Comparison of ENCODE assay signal across 22 cellular contexts in the genomic region with DNA sequence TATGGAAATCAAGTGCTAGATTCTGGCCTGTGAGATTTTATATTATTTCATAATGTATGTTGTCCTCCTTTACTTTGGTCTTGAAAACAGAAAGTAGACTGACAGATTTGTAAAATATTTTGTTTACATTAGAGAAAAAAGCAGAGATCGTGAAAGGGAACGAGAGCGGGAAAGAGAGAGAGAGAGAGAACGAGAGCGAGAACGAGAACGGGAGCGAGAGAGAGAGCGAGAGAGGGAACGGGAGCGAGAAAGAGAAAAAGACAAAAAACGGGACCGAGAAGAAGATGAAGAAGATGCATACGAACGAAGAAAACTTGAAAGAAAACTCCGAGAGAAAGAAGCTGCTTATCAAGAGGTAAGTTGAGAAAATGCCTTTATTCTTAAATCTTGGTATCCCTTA.
"Had no signal": no experiment of that assay in that cellular context is flagged by ENCODE, and none has a peak within 500 bp of the region (broad histone marks: within the 10 kb centered on the region; RNA-seq: fewer than 3 reads in every experiment).

No MANE protein-coding gene starts in this region.

- H3K27me3 ChIP-seq: esophagus muscularis mucosa, gastrocnemius medialis, heart right ventricle, neutrophil, spleen had no signal

- H3K4me3 Mint-ChIP-seq: dendritic cell treated with granulocyte-macrophage colony-stimulating factor and Interleukin-4, amounts not matched to agents 40 ng/mL and 50 ng/mL, for 4 days; effector memory CD8-positive, alpha-beta T cell; naive B cell; nephron had no signal

- H3K4me3 ChIP-seq: esophagus muscularis mucosa, gastrocnemius medialis, heart right ventricle, left ventricle myocardium inferior, lower lobe of right lung, spleen had no signal

- H3K27me3 Mint-ChIP-seq: dendritic cell treated with granulocyte-macrophage colony-stimulating factor and Interleukin-4, amounts not matched to agents 40 ng/mL and 50 ng/mL, for 4 days; effector memory CD8-positive, alpha-beta T cell; naive B cell; stimulated activated naive B cell treated with anti-CD40 and anti-IgM and Interleukin-4, amounts not matched to agents 10 μg/mL and 1 μg/mL and 100 μg/mL, for 72 hours had no signal

- H3K9me3 ChIP-seq: esophagus muscularis mucosa, gastrocnemius medialis, heart right ventricle, left ventricle myocardium inferior, lower lobe of right lung, neutrophil, spleen had no signal

- ATAC-seq: effector memory CD8-positive, alpha-beta T cell; gastrocnemius medialis; heart right ventricle; lower lobe of right lung; sciatic nerve; stimulated activated naive B cell treated with anti-CD40 and anti-IgM and Interleukin-4, amounts not matched to agents 10 μg/mL and 1 μg/mL and 100 μg/mL, for 72 hours had no signal

- DNase-seq: effector memory CD8-positive, alpha-beta T cell; gastrocnemius medialis; heart right ventricle; hypothalamus; left ventricle myocardium inferior; lower lobe of right lung; mesenchymal stem cell; midbrain; naive B cell; posterior cingulate gyrus; spleen; stimulated activated CD4-positive, alpha-beta T cell treated with anti-CD3 and anti-CD28 coated beads, Interleukin-15, amount 100 ng/mL, for 24 hours; stimulated activated CD4-positive, alpha-beta T cell treated with anti-CD3 and anti-CD28 coated beads, Interleukin-1b, Interleukin-23, amount 100 ng/mL, for 48 hours; stimulated activated CD4-positive, alpha-beta T cell treated with anti-CD3 and anti-CD28 coated beads, Interleukin-4, amount 100 ng/mL, for 24 hours; stimulated activated naive B cell treated with anti-CD40 and anti-IgM and Interleukin-4, amounts not matched to agents 10 μg/mL and 1 μg/mL and 100 μg/mL, for 72 hours; trophoblast cell had no signal

- H3K27ac ChIP-seq: epithelial cell of prostate, esophagus muscularis mucosa, gastrocnemius medialis, heart right ventricle, left ventricle myocardium inferior, lower lobe of right lung, neutrophil, spleen had no signal

- H3K27ac Mint-ChIP-seq: dendritic cell treated with granulocyte-macrophage colony-stimulating factor and Interleukin-4, amounts not matched to agents 40 ng/mL and 50 ng/mL, for 4 days; effector memory CD8-positive, alpha-beta T cell; nephron; stimulated activated naive B cell treated with anti-CD40 and anti-IgM and Interleukin-4, amounts not matched to agents 10 μg/mL and 1 μg/mL and 100 μg/mL, for 72 hours had no signal

- H3K4me1 ChIP-seq: esophagus muscularis mucosa, gastrocnemius medialis, heart right ventricle, left ventricle myocardium inferior, lower lobe of right lung, spleen had no signal

- H3K4me1 Mint-ChIP-seq: nephron; stimulated activated naive B cell treated with anti-CD40 and anti-IgM and Interleukin-4, amounts not matched to agents 10 μg/mL and 1 μg/mL and 100 μg/mL, for 72 hours had no signal

- H3K9me3 Mint-ChIP-seq: dendritic cell treated with granulocyte-macrophage colony-stimulating factor and Interleukin-4, amounts not matched to agents 40 ng/mL and 50 ng/mL, for 4 days; effector memory CD8-positive, alpha-beta T cell; naive B cell; nephron; stimulated activated naive B cell treated with anti-CD40 and anti-IgM and Interleukin-4, amounts not matched to agents 10 μg/mL and 1 μg/mL and 100 μg/mL, for 72 hours had no signal
